ENCODE assay signal across 1 cellular context in genomic region chr1:230517786-230518185, GRCh38.
TF ChIP-seq lines count a peak whose summit lies in the region.

No MANE protein-coding gene starts in this region.

TF ChIP-seq in HepG2, 621 proteins besides CTCF, POLR2A, EP300 and RAD21 (continued from another document):
- TF ChIP-seq ZNF609 (CRISPR knock-in tag; IDR thresholded peaks at IDR 0.05; ENCODE audit: borderline replicate concordance): no peak
